11 cellular contexts compared by ENCODE assay signal in genomic region chr4:76219299-76220055, GRCh38. TPM values are rescaled to one million over a fixed set of nuclear protein-coding genes. Genes with fewer than 3 reads are reported as not detected.
DNase-seq lines count a peak whose midpoint lies in the region; ATAC-seq and TF ChIP-seq lines count a peak whose summit lies in the region.
"Had no signal": no experiment of that assay in that cellular context is flagged by ENCODE, and none has a peak within 500 bp of the region (broad histone marks: within the 10 kb centered on the region; RNA-seq: fewer than 3 reads in every experiment).

No MANE protein-coding gene starts in this region.

- no peaks in the 10 kb centered on the region for H4K20me1 ChIP-seq in mammary epithelial cell (ENCODE audit: insufficient read depth, low read length)

- H3K9ac ChIP-seq in mammary epithelial cell (ENCODE audit: insufficient read depth, low read length), result no peak overlapping the region

- H3K4me2 ChIP-seq in mammary epithelial cell (ENCODE audit: insufficient read depth, low read depth, low read length), result no peak overlapping the region

- CTCF ChIA-PET in mammary epithelial cell (lab: Charles Lee; ENCODE audit: low non-redundant PET), result no interaction called here

- DNase-seq in AG08395 (ENCODE audit: low spot score), result peak; percentile 59
- DNase-seq in HuH-7 (ENCODE audit: low spot score), result peak; percentile 61
- peak; percentile 61 for DNase-seq in mammary epithelial cell
- no peak for DNase-seq in lung (ENCODE audit: low spot score)
- DNase-seq in NCI-H1105 (lab: John Stamatoyannopoulos, UW), result no peak
- DNase-seq in NCI-H526 treated with DMSO at 0.1 percent for 48 hours (lab: John Stamatoyannopoulos, UW), result no peak
- DNase-seq in DMS 273 (lab: John Stamatoyannopoulos, UW; ENCODE audit: unreplicated experiment), result no peak
- DNase-seq in cerebellar cortex (ENCODE audit: low spot score), result no peak
- DNase-seq: NCI-H748 treated with DMSO at 0.1 percent for 48 hours, uterus had no signal

- H3K36me3 ChIP-seq in mammary epithelial cell (ENCODE audit: insufficient read depth, low read length), result no peaks in the 10 kb centered on the region
- H3K36me3 ChIP-seq in lung (ENCODE audit: control insufficient read depth in 2 of 2, insufficient read depth in 2 of 2, low read length in 2 of 2), result no peaks in the 10 kb centered on the region
- H3K36me3 ChIP-seq: uterus had no signal

- H3K4me1 ChIP-seq in mammary epithelial cell (ENCODE audit: insufficient read depth, low read length) (peaks cover 11% of the 10 kb centered on the region), lung (ENCODE audit: control insufficient read depth in 2 of 2, insufficient read depth in 2 of 2, low read length in 2 of 2) (peaks cover 7 to 8% of the 10 kb centered on the region in 2 donors)

- H3K4me3 ChIP-seq in mammary epithelial cell (replicated peaks in 1 of 3; ENCODE audit: insufficient read depth in 1 of 3, low read depth in 2 of 3, low read length in 3 of 3), result no peak overlapping the region
- H3K4me3 ChIP-seq in lung, result no peak overlapping the region
- H3K4me3 ChIP-seq: uterus had no signal

- H3K27ac ChIP-seq in mammary epithelial cell (ENCODE audit: insufficient read depth, low read depth, low read length) (no peak overlapping the region), lung (ENCODE audit: low read depth in 1 of 2, low read length in 1 of 2) (peak overlapping the region in 1 of 2 donors; percentile 24)
- H3K27ac ChIP-seq: uterus had no signal

- intact Hi-C loops in mammary epithelial cell (cut with micrococcal nuclease), result loop anchor here (2.0 kb wide), 1 partner anchor 13 kb away; no protein-coding TSS in a partner anchor

- ATAC-seq in lung (ENCODE audit: insufficient read depth, low FRiP score), result peak; percentile 48

- no peaks in the 10 kb centered on the region for H3K27me3 ChIP-seq in mammary epithelial cell (ENCODE audit: insufficient read depth, low read length)
- H3K27me3 ChIP-seq in lung (ENCODE audit: control insufficient read depth, insufficient read depth), result no peaks in the 10 kb centered on the region
- H3K27me3 ChIP-seq: uterus had no signal

- H3K79me2 ChIP-seq in mammary epithelial cell (ENCODE audit: insufficient read depth, low read length), result no peaks in the 10 kb centered on the region

- in situ Hi-C loops in mammary epithelial cell (cut with MboI; ENCODE audit: low sequenced_read_pairs in 2 of 2), result no loop called here

- no TSS peak for BruUV-seq in mammary epithelial cell (replicated peaks; lab: Mats Ljungman, UMichigan)

- no peak for TF ChIP-seq CTCF in mammary epithelial cell (conservative IDR thresholded peaks at IDR 0.05 in 1 of 2, IDR thresholded peaks at IDR 0.05 in 1 of 2; ENCODE audit: extremely low read depth in 1 of 2, insufficient read depth in 1 of 2, low read depth in 1 of 2, low read length in 2 of 2)
- no peak for TF ChIP-seq CTCF in lung (IDR thresholded peaks at IDR 0.05; ENCODE audit: control extremely low read depth, extremely low read depth)

- no peak overlapping the region for H2AFZ ChIP-seq in mammary epithelial cell (ENCODE audit: low read depth, low read length)

- WGBS in mammary epithelial cell (ENCODE audit: low coverage, missing lambda C conversion rate), result 57% methylated on average over 7 of the region's 7 CpGs
- WGBS in lung, 2 donors, result 33 to 38% methylated on average over 7 of the region's 7 CpGs

- dilution Hi-C loops in mammary epithelial cell (cut with HindIII; ENCODE audit: low sequenced_read_pairs), result no loop called here

- H3K9me3 ChIP-seq in mammary epithelial cell (replicated peaks; ENCODE audit: insufficient read depth, low read length), result no peaks in the 10 kb centered on the region
- peaks cover 0 to 2% of the 10 kb centered on the region in 2 donors for H3K9me3 ChIP-seq in lung (ENCODE audit: control insufficient read depth in 2 of 2, insufficient read depth in 1 of 2, low read length in 1 of 2)
- H3K9me3 ChIP-seq: uterus had no signal

RNA-seq across cellular contexts. Expression of gene SCARB2, which starts 5.9 kb away (rescaled TPM):
- 100 to 1,000 TPM in 1 of 2 donors, 10 to 100 TPM in 1; 75.6 to 103 TPM for total RNA-seq in mammary epithelial cell
- polyA plus RNA-seq in mammary epithelial cell, result 41.9 TPM
- polyA minus RNA-seq in mammary epithelial cell, result 131 TPM
- 100 to 1,000 TPM; 195 to 360 TPM for total RNA-seq in lung
- 100 to 1,000 TPM; 104 to 105 TPM for polyA plus RNA-seq in lung

RNA-seq across cellular contexts. Expression of gene FAM47E, which starts 32.0 kb away (rescaled TPM):
- total RNA-seq in mammary epithelial cell, result 1 to 10 TPM in 1 of 2 donors, under 1 TPM in 1; 0.80 to 1.5 TPM
- 0.23 TPM for polyA plus RNA-seq in mammary epithelial cell
- not detected for polyA minus RNA-seq in mammary epithelial cell
- total RNA-seq in lung, result 10 to 100 TPM in 1 of 2 donors, 1 to 10 TPM in 1; 6.3 to 10.7 TPM
- polyA plus RNA-seq in lung, result 1 to 10 TPM; 4.4 to 7.6 TPM
- total RNA-seq: T-helper 1 cell treated with Interleukin-12 subunit alpha and Interleukin-12 subunit beta and Interleukin-4 antibody, amounts not matched to agents 30 ng/mL and 1 ng/mL, for 36 hours had no signal

Comparison
In these comparisons a context has a peak if more than half of its experiments do, and no peak if none do; other contexts are left out.
1. DNase-seq: peak in AG08395 (single experiment), HuH-7 (single experiment) and mammary epithelial cell (single experiment); none in lung (single experiment), NCI-H1105 (single experiment), NCI-H526 treated with DMSO at 0.1 percent for 48 hours (single experiment), DMS 273 (single experiment) and cerebellar cortex (single experiment).